1 cellular context compared by ENCODE assay signal in genomic region chr14:39615352-39615751, GRCh38.
TF ChIP-seq lines count a peak whose summit lies in the region.

No MANE protein-coding gene starts in this region.

TF ChIP-seq in GM23338, 12 proteins besides CTCF, POLR2A, EP300 and RAD21:
- no peak for TF ChIP-seq ZNF462 (CRISPR knock-in tag; IDR thresholded peaks at IDR 0.05)
- TF ChIP-seq ETS1 (IDR thresholded peaks at IDR 0.05) = no peak
- TF ChIP-seq ZNF331 (CRISPR knock-in tag; IDR thresholded peaks at IDR 0.05; ENCODE audit: low read depth) = no peak
- no peak for TF ChIP-seq EZH2phosphoT487 (IDR thresholded peaks at IDR 0.05; ENCODE audit: unreplicated experiment)
- no peak for TF ChIP-seq JUNB (IDR thresholded peaks at IDR 0.05; ENCODE audit: unreplicated experiment)
- TF ChIP-seq CREB1 (CRISPR knock-in tag; IDR thresholded peaks at IDR 0.05; ENCODE audit: low read depth) = no peak
- no peak for TF ChIP-seq REST (IDR thresholded peaks at IDR 0.05; ENCODE audit: unreplicated experiment)
- TF ChIP-seq ZNF114 (CRISPR knock-in tag; IDR thresholded peaks at IDR 0.05) = no peak
- no peak for TF ChIP-seq POLR2AphosphoS5 (IDR thresholded peaks at IDR 0.05; ENCODE audit: low read depth)
- no peak for TF ChIP-seq NANOG (IDR thresholded peaks at IDR 0.05; ENCODE audit: borderline replicate concordance)
- no peak for TF ChIP-seq STAT1 (IDR thresholded peaks at IDR 0.05; ENCODE audit: unreplicated experiment)
- TF ChIP-seq EZH2 (IDR thresholded peaks at IDR 0.05; ENCODE audit: low read depth, unreplicated experiment) = no peak
